15 cellular contexts compared by ENCODE assay signal in genomic region chr10:34710391-34710751, GRCh38.
DNase-seq lines count a peak whose midpoint lies in the region; ATAC-seq and TF ChIP-seq lines count a peak whose summit lies in the region.
"Had no signal": no experiment of that assay in that cellular context is flagged by ENCODE, and none has a peak within 500 bp of the region (broad histone marks: within the 10 kb centered on the region; RNA-seq: fewer than 3 reads in every experiment).

No MANE protein-coding gene starts in this region.

- H3K27ac Mint-ChIP-seq in endothelial cell (ENCODE audit: unreplicated experiment), result no peak overlapping the region
- H3K27ac Mint-ChIP-seq: CD14-positive monocyte; stimulated activated naive CD8-positive, alpha-beta T cell treated with anti-CD3 and anti-CD28 coated beads, Interleukin-15, Interleukin-2, amounts not matched to agents 100 ng/mL and 50 ng/mL, for 24 hours had no signal

- WGBS in trophoblast cell (ENCODE audit: extremely low coverage, insufficient coverage, insufficient read length), result no CpG with 5 or more reads among the region's 4 CpGs

- no peak overlapping the region for H3K4me3 Mint-ChIP-seq in endothelial cell (ENCODE audit: unreplicated experiment)
- H3K4me3 Mint-ChIP-seq: stimulated activated naive CD8-positive, alpha-beta T cell treated with anti-CD3 and anti-CD28 coated beads, Interleukin-15, Interleukin-2, amounts not matched to agents 100 ng/mL and 50 ng/mL, for 24 hours had no signal

- H4K91ac ChIP-seq in trophoblast cell (ENCODE audit: low read depth, low read length), result no peak overlapping the region

- no peak for TF ChIP-seq CTCF in fibroblast of villous mesenchyme (IDR thresholded peaks at IDR 0.05; ENCODE audit: insufficient read depth, low read depth, low read length)
- no peak for TF ChIP-seq CTCF in endothelial cell (IDR thresholded peaks at IDR 0.05; ENCODE audit: unreplicated experiment)

- no peak overlapping the region for H3K18ac ChIP-seq in trophoblast cell (ENCODE audit: low read length)

- H3K36me3 Mint-ChIP-seq in endothelial cell (ENCODE audit: low read depth, unreplicated experiment), result no peaks in the 10 kb centered on the region
- H3K36me3 Mint-ChIP-seq: CD14-positive monocyte had no signal

- H3K23ac ChIP-seq in trophoblast cell (ENCODE audit: low read length), result no peak overlapping the region

- H3K27me3 ChIP-seq in trophoblast cell (ENCODE audit: insufficient read depth, low read length), result no peaks in the 10 kb centered on the region

- H3K4me1 Mint-ChIP-seq in endothelial cell (ENCODE audit: unreplicated experiment), result peaks cover 47% of the 10 kb centered on the region
- H3K4me1 Mint-ChIP-seq: CD14-positive monocyte had no signal

- CTCF ChIA-PET in HEK293T (lab: Yijun Ruan, JAX), result interaction anchor here (0.6 kb wide), 1 partner anchor 22 kb away, joined by 3 read pairs; no protein-coding TSS in a partner anchor

- no peak overlapping the region for H2AFZ ChIP-seq in trophoblast cell (ENCODE audit: insufficient read depth, low read length, poor library complexity)

- no peaks in the 10 kb centered on the region for H3K36me3 ChIP-seq in trophoblast cell (ENCODE audit: control insufficient read depth in 1 of 2, insufficient read depth in 2 of 2, low read length in 2 of 2)

- no peak overlapping the region for H4K12ac ChIP-seq in trophoblast cell (ENCODE audit: low read depth, low read length)

- DNase-seq in EH (ENCODE audit: low read depth) (peak; percentile 55), SW480 (ENCODE audit: low spot score) (peak; percentile 28), fibroblast of villous mesenchyme (ENCODE audit: low read depth) (peak; percentile 72), trophoblast cell (peak; percentile 40 to 79), endothelial cell (ENCODE audit: low spot score) (no peak), HEK293T (ENCODE audit: extremely low spot score) (no peak), NCI-H1694 (lab: John Stamatoyannopoulos, UW) (no peak)
- DNase-seq: activated effector memory CD4-positive, alpha-beta T cell treated with Interleukin-2 at 50 U/mL for 16 hours; effector memory CD4-positive, alpha-beta T cell; NK-92 treated with Interleukin-12 subunit alpha and Interleukin-12 subunit beta, amount 100 ng/mL, for 24 hours had no signal

- H3K4me3 ChIP-seq in fibroblast of villous mesenchyme (ENCODE audit: low read depth, low read length), result no peak overlapping the region
- H3K4me3 ChIP-seq in trophoblast cell (ENCODE audit: low read depth, low read length), result no peak overlapping the region
- H3K4me3 ChIP-seq: lung had no signal

- no peaks in the 10 kb centered on the region for H3K79me1 ChIP-seq in trophoblast cell (ENCODE audit: low read length)

- ATAC-seq in HG03196 (IDR thresholded peaks at IDR 0.05; ENCODE audit: unreplicated experiment), result no peak

- H2BK120ac ChIP-seq in trophoblast cell (ENCODE audit: insufficient read depth, low read length, poor library complexity), result no peak overlapping the region

- POLR2A ChIA-PET in HEK293T (lab: Yijun Ruan, JAX), result no interaction called here

- H3K9me3 Mint-ChIP-seq in endothelial cell (ENCODE audit: unreplicated experiment), result no peaks in the 10 kb centered on the region
- H3K9me3 Mint-ChIP-seq: stimulated activated naive CD8-positive, alpha-beta T cell treated with anti-CD3 and anti-CD28 coated beads, Interleukin-15, Interleukin-2, amounts not matched to agents 100 ng/mL and 50 ng/mL, for 24 hours had no signal

- no peak overlapping the region for H2AK5ac ChIP-seq in trophoblast cell (ENCODE audit: low read length)

- peaks cover 4% of the 10 kb centered on the region for H3K27me3 Mint-ChIP-seq in endothelial cell (ENCODE audit: unreplicated experiment)

- peaks cover 6 to 10% of the 10 kb centered on the region in 2 experiments for H3K4me1 ChIP-seq in trophoblast cell (ENCODE audit: control insufficient read depth in 1 of 2, insufficient read depth in 2 of 2, low read length in 2 of 2)

- no peaks in the 10 kb centered on the region for H3K79me2 ChIP-seq in trophoblast cell (ENCODE audit: control insufficient read depth, insufficient read depth, low read length, poor library complexity)

- no peak overlapping the region for H4K8ac ChIP-seq in trophoblast cell (ENCODE audit: low read depth, low read length)

- H3K9me3 ChIP-seq in trophoblast cell (ENCODE audit: insufficient read depth, low read depth, low read length), result no peaks in the 10 kb centered on the region

- no peak overlapping the region for H2BK5ac ChIP-seq in trophoblast cell (ENCODE audit: low read depth, low read length, poor library complexity)

- H3K27ac ChIP-seq in trophoblast cell (ENCODE audit: low read depth, low read length), result no peak overlapping the region
- H3K27ac ChIP-seq: VCaP had no signal

- H2BK12ac ChIP-seq in trophoblast cell (ENCODE audit: low read length), result no peak overlapping the region

- H3K4me2 ChIP-seq in trophoblast cell (ENCODE audit: low read length), result no peak overlapping the region

- H3K9ac ChIP-seq in trophoblast cell (ENCODE audit: low read length), result no peak overlapping the region

- no peak overlapping the region for H3K4ac ChIP-seq in trophoblast cell (ENCODE audit: low read depth, low read length)

- no peak overlapping the region for H3K14ac ChIP-seq in trophoblast cell (ENCODE audit: low read length)

TF ChIP-seq in HEK293T, 16 proteins besides CTCF, POLR2A, EP300 and RAD21:
- TF ChIP-seq ARNT (IDR thresholded peaks at IDR 0.05) (no peak), PKNOX1 (IDR thresholded peaks at IDR 0.05) (no peak), LEF1 (IDR thresholded peaks at IDR 0.05; ENCODE audit: borderline replicate concordance) (no peak), FOXK2 (IDR thresholded peaks at IDR 0.05) (no peak), ZNF384 (IDR thresholded peaks at IDR 0.05) (no peak), FOXM1 (IDR thresholded peaks at IDR 0.05; ENCODE audit: borderline replicate concordance) (no peak)

Comparison
In these comparisons a context has a peak if more than half of its experiments do, and no peak if none do; other contexts are left out.
1. DNase-seq: peak in EH (single experiment), SW480 (single experiment), fibroblast of villous mesenchyme (single experiment) and trophoblast cell (2 of 2); none in endothelial cell (single experiment), HEK293T (single experiment) and NCI-H1694 (single experiment).